Comparison of ENCODE assay signal across 24 cellular contexts in the genomic region with DNA sequence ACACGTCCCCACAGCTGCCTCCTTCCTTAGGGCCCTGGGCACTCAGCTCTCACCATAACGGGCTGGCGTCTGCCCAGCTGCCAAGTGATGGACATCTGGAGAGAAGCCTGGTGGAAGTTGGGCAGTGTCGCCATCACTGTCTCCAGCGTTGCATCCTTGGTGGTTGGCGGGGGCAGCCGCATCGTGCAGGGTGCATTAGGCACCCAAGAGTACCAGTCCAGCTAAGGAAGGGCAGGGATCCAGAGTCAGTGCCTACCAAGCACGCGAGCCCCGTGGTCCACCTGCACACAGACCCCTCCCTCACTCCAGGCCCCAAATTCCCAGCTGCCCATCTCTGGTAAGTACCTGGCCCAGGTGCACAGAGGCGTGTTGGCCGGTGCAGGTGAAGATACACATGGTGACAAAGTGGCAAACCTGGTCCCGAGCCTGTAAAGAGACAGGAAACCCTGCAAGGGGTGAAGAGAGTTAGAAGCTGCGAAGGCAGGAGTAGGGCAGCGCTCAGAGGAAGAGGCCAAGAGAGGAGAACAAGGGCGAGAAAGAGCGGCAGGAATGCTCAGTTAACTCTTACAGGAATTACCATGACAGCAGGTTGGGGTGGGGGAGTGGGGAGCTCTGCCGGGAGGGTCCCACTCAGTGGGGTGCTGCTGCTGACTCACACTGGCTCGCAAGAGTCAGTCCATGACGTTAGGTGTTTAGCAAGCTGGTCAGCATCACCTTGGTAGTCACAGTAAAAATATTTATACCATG. TPM values are rescaled to one million over a fixed set of nuclear protein-coding genes. Genes with fewer than 3 reads are reported as not detected.
DNase-seq lines count a peak whose midpoint lies in the region; ATAC-seq, FAIRE-seq and TF ChIP-seq lines count a peak whose summit lies in the region.
"Had no signal": no experiment of that assay in that cellular context is flagged by ENCODE, and none has a peak within 500 bp of the region (broad histone marks: within the 10 kb centered on the region; RNA-seq: fewer than 3 reads in every experiment).

No MANE protein-coding gene starts in this region.

- H3K9me3 Mint-ChIP-seq in GM23338 (no peaks in the 10 kb centered on the region; the same call in 2 of the 3 replicates), endodermal cell (no peaks in the 10 kb centered on the region)
- H3K9me3 Mint-ChIP-seq: activated naive CD8-positive, alpha-beta T cell treated with anti-CD3 and anti-CD28 coated beads, Interleukin-2, amount 10 ng/mL, durations not matched to agents 7 days and 5 days; CD8-positive, alpha-beta T cell; stimulated activated naive CD8-positive, alpha-beta T cell treated with anti-CD3 and anti-CD28 coated beads, Interleukin-15, amount 100 ng/mL, for 72 hours had no signal

- TF ChIP-seq POLR2A in NB4 (IDR thresholded peaks at IDR 0.05; ENCODE audit: extremely low read depth, insufficient read length) = no peak

- H3K4me1 ChIP-seq in GM23338 (ENCODE audit: insufficient read depth) (peaks cover 20% of the 10 kb centered on the region), endodermal cell (ENCODE audit: control insufficient read depth, insufficient read depth, low read length) (no peaks in the 10 kb centered on the region), osteoblast (ENCODE audit: insufficient read depth, low read length) (no peaks in the 10 kb centered on the region), small intestine (ENCODE audit: control insufficient read depth in 2 of 2, insufficient read depth in 1 of 2, low read depth in 1 of 2, low read length in 1 of 2) (no peaks in the 10 kb centered on the region)

- H3K4me3 Mint-ChIP-seq in GM23338 (peak overlapping the region; percentile 14; the same call in 1 of the 3 replicates), endodermal cell (no peak overlapping the region)
- H3K4me3 Mint-ChIP-seq: activated CD4-positive, alpha-beta T cell treated with anti-CD3 and anti-CD28 coated beads, Interleukin-2, amount 10 ng/mL, durations not matched to agents 24 days and 14 days; activated naive CD8-positive, alpha-beta T cell treated with anti-CD3 and anti-CD28 coated beads, Interleukin-2, amount 10 ng/mL, durations not matched to agents 7 days and 5 days; CD8-positive, alpha-beta T cell; naive thymus-derived CD4-positive, alpha-beta T cell; stimulated activated naive CD8-positive, alpha-beta T cell treated with anti-CD3 and anti-CD28 coated beads, Interleukin-15, amount 100 ng/mL, for 72 hours had no signal

- no peak overlapping the region for H3K9ac ChIP-seq in endodermal cell (ENCODE audit: extremely low read depth, low read length, poor library complexity, severe bottlenecking)

- H3K27me3 Mint-ChIP-seq in GM23338 (ENCODE audit: insufficient read depth, low read depth, poor library complexity) = peaks cover 21% of the 10 kb centered on the region
- peaks cover 32% of the 10 kb centered on the region for H3K27me3 Mint-ChIP-seq in endodermal cell (ENCODE audit: insufficient read depth)

- 75 to 77% methylated on average over 16 to 21 of the region's 21 CpGs for WGBS in endodermal cell (ENCODE audit: insufficient coverage in 1 of 2, insufficient read length in 1 of 2), 2 experiments
- WGBS in small intestine, 3 donors = 77 to 80% (median 79%) methylated on average over 21 of the region's 21 CpGs

- H3K36me3 ChIP-seq in GM23338 (ENCODE audit: insufficient read depth) (no peaks in the 10 kb centered on the region), endodermal cell (ENCODE audit: control insufficient read depth, insufficient read depth, low read length) (no peaks in the 10 kb centered on the region), osteoblast (ENCODE audit: insufficient read depth, low read length) (no peaks in the 10 kb centered on the region), small intestine (ENCODE audit: control insufficient read depth in 2 of 2, insufficient read depth in 2 of 2, low read length in 2 of 2) (no peaks in the 10 kb centered on the region)
- H3K36me3 ChIP-seq: tibial nerve had no signal

- FAIRE-seq in small intestine (lab: Jason Lieb, UNC) = no peak
- FAIRE-seq: kidney had no signal

- H3K4me2 ChIP-seq in GM23338 = peak overlapping the region; percentile 11; the same call in 1 of the 2 replicates
- no peak overlapping the region for H3K4me2 ChIP-seq in osteoblast (ENCODE audit: insufficient read depth, low read length)
- H3K4me2 ChIP-seq: hepatocyte had no signal

- DNase-seq in GM23338 (ENCODE audit: low spot score) (peak; percentile 78), NB4 (ENCODE audit: low read depth) (peak; percentile 18), endodermal cell (peak; percentile 89), osteoblast (ENCODE audit: insufficient read length, low spot score, missing footprints) (peak; percentile 71), small intestine (no peak), NOMO-1 treated with dmso at 0.1 percent for 144 hours (lab: John Stamatoyannopoulos, UW; ENCODE audit: unreplicated experiment) (no peak)
- no peak for DNase-seq in stimulated activated naive CD4-positive, alpha-beta T cell (lab: John Stamatoyannopoulos, UW)
- no peak for DNase-seq in stimulated activated CD4-positive, alpha-beta T cell treated with anti-CD3 and anti-CD28 coated beads, Interleukin-1b, Interleukin-23, amount 100 ng/mL, for 48 hours
- DNase-seq: activated CD4-positive, alpha-beta T cell treated with anti-CD3 and anti-CD28 coated beads, Interleukin-2, amount 10 ng/mL, durations not matched to agents 24 days and 14 days; activated naive CD8-positive, alpha-beta T cell treated with anti-CD3 and anti-CD28 coated beads, Interleukin-2, amount 10 ng/mL, durations not matched to agents 7 days and 5 days; CD8-positive, alpha-beta T cell; dermis blood vessel endothelial cell; HCEC 1CT; kidney; naive thymus-derived CD4-positive, alpha-beta T cell; NCI-H1417; NCI-H510A; Right ventricle myocardium superior; stimulated activated naive CD8-positive, alpha-beta T cell treated with anti-CD3 and anti-CD28 coated beads, Interleukin-15, amount 100 ng/mL, for 72 hours; SW 1271 had no signal

- H2AFZ ChIP-seq in GM23338 (peak overlapping the region; percentile 93), osteoblast (ENCODE audit: low read length) (no peak overlapping the region)
- H2AFZ ChIP-seq: hepatocyte had no signal

- H3F3A ChIP-seq in GM23338 (replicated peaks; ENCODE audit: low read depth) = peaks cover 3% of the 10 kb centered on the region; the same call in 1 of the 2 replicates

- H3K27ac ChIP-seq in GM23338 (ENCODE audit: low read depth) (no peak overlapping the region; the same call in 1 of the 2 replicates), endodermal cell (ENCODE audit: low read depth, low read length) (no peak overlapping the region), osteoblast (ENCODE audit: low read depth, low read length) (no peak overlapping the region), small intestine (ENCODE audit: low read depth in 1 of 2, low read length in 1 of 2) (no peak overlapping the region)
- H3K27ac ChIP-seq: hepatocyte, tibial nerve had no signal

- no peaks in the 10 kb centered on the region for H3K79me2 ChIP-seq in GM23338 (replicated peaks; ENCODE audit: insufficient read depth)
- no peaks in the 10 kb centered on the region for H3K79me2 ChIP-seq in osteoblast (ENCODE audit: insufficient read depth, low read length)
- H3K79me2 ChIP-seq: hepatocyte had no signal

- TF ChIP-seq CTCF in GM23338 (conservative IDR thresholded peaks at IDR 0.05; ENCODE audit: low read depth in 2 of 2) = no peak
- TF ChIP-seq CTCF in NB4 (IDR thresholded peaks at IDR 0.05; ENCODE audit: low read depth, low read length) = no peak
- no peak for TF ChIP-seq CTCF in endodermal cell (conservative IDR thresholded peaks at IDR 0.05)
- TF ChIP-seq CTCF in osteoblast (IDR thresholded peaks at IDR 0.05; ENCODE audit: extremely low read depth, low read depth, low read length) = no peak

- no peaks in the 10 kb centered on the region for H4K20me1 ChIP-seq in GM23338 (replicated peaks; ENCODE audit: insufficient read depth)
- no peaks in the 10 kb centered on the region for H4K20me1 ChIP-seq in osteoblast (ENCODE audit: insufficient read depth, low read length)

- H3K36me3 Mint-ChIP-seq in GM23338 (ENCODE audit: low read depth) (no peaks in the 10 kb centered on the region; the same call in 2 of the 3 replicates), endodermal cell (ENCODE audit: low read depth) (no peaks in the 10 kb centered on the region)
- H3K36me3 Mint-ChIP-seq: activated naive CD8-positive, alpha-beta T cell treated with anti-CD3 and anti-CD28 coated beads, Interleukin-2, amount 10 ng/mL, durations not matched to agents 7 days and 5 days; CD8-positive, alpha-beta T cell had no signal

- no peak overlapping the region for H3K4me3 ChIP-seq in GM23338
- H3K4me3 ChIP-seq in NB4 (ENCODE audit: low read depth, low read length) = no peak overlapping the region
- no peak overlapping the region for H3K4me3 ChIP-seq in endodermal cell (ENCODE audit: low read length)
- H3K4me3 ChIP-seq in osteoblast (ENCODE audit: insufficient read depth, low read length) = no peak overlapping the region
- no peak overlapping the region for H3K4me3 ChIP-seq in small intestine (ENCODE audit: low read depth in 1 of 2, low read length in 2 of 2)
- H3K4me3 ChIP-seq: hepatocyte, tibial nerve had no signal

- H3K9me2 ChIP-seq in GM23338 (ENCODE audit: insufficient read depth) = no peaks in the 10 kb centered on the region

- H3K4me1 Mint-ChIP-seq in GM23338 (peaks cover 37% of the 10 kb centered on the region), endodermal cell (peaks cover 4% of the 10 kb centered on the region)

- no peak overlapping the region for H3K27ac Mint-ChIP-seq in GM23338
- no peak overlapping the region for H3K27ac Mint-ChIP-seq in endodermal cell
- H3K27ac Mint-ChIP-seq: activated CD4-positive, alpha-beta T cell treated with anti-CD3 and anti-CD28 coated beads, Interleukin-2, amount 10 ng/mL, durations not matched to agents 24 days and 14 days; activated naive CD8-positive, alpha-beta T cell treated with anti-CD3 and anti-CD28 coated beads, Interleukin-2, amount 10 ng/mL, durations not matched to agents 7 days and 5 days; CD8-positive, alpha-beta T cell; naive thymus-derived CD4-positive, alpha-beta T cell; progenitor cell of endocrine pancreas; stimulated activated naive CD8-positive, alpha-beta T cell treated with anti-CD3 and anti-CD28 coated beads, Interleukin-15, amount 100 ng/mL, for 72 hours had no signal

- peaks cover 15% of the 10 kb centered on the region for H3K27me3 ChIP-seq in GM23338 (ENCODE audit: insufficient read depth)
- peaks cover 20% of the 10 kb centered on the region for H3K27me3 ChIP-seq in endodermal cell (ENCODE audit: control insufficient read depth, insufficient read depth, low read length, poor library complexity, severe bottlenecking)
- H3K27me3 ChIP-seq in osteoblast (ENCODE audit: insufficient read depth, low read length) = peaks cover 26% of the 10 kb centered on the region
- peaks cover 0 to 4% of the 10 kb centered on the region in 2 donors for H3K27me3 ChIP-seq in small intestine (ENCODE audit: control insufficient read depth in 2 of 2, insufficient read depth in 2 of 2, low read length in 2 of 2)

- H3K9me3 ChIP-seq in endodermal cell (ENCODE audit: control insufficient read depth, low read length) (no peaks in the 10 kb centered on the region), osteoblast (ENCODE audit: low read depth, low read length) (no peaks in the 10 kb centered on the region), small intestine (ENCODE audit: control insufficient read depth, low read depth) (no peaks in the 10 kb centered on the region)

- ATAC-seq in GM23338 = peak; percentile 81
- ATAC-seq: CD8-positive, alpha-beta T cell; naive thymus-derived CD4-positive, alpha-beta T cell; stimulated activated naive CD8-positive, alpha-beta T cell treated with anti-CD3 and anti-CD28 coated beads, Interleukin-15, amount 100 ng/mL, for 72 hours had no signal

RNA-seq across cellular contexts. Expression of a gene that starts 9.5 kb away (rescaled TPM):
- total RNA-seq in GM23338 (2014; rRNA removed; shearing (Covaris generic)) = 1.1 and 1.4 TPM in 2 replicates
- polyA plus RNA-seq in GM23338 (2016; fragmentation: Nextera tagmentation; extraction: Ambion mirVana) = 0.28 and 1.2 TPM in 2 replicates
- not detected for total RNA-seq in endodermal cell
- 0.18 TPM for polyA plus RNA-seq in endodermal cell (2013, experiment 1 of 2)
- polyA plus RNA-seq in endodermal cell (2013, experiment 2 of 2) = not detected
- not detected in 2 replicates for total RNA-seq in osteoblast
- under 1 TPM in 2 of 3 donors, not detected in 1; 0.15 to 0.27 TPM for polyA plus RNA-seq in small intestine
- total RNA-seq: activated CD4-positive, alpha-beta T cell treated with anti-CD3 and anti-CD28 coated beads, Interleukin-2, amount 10 ng/mL, durations not matched to agents 24 days and 14 days; activated naive CD8-positive, alpha-beta T cell treated with anti-CD3 and anti-CD28 coated beads, Interleukin-2, amount 10 ng/mL, durations not matched to agents 7 days and 5 days; CD8-positive, alpha-beta T cell; dermis blood vessel endothelial cell; kidney; Right ventricle myocardium superior; tibial nerve had no signal
- polyA plus RNA-seq: naive thymus-derived CD4-positive, alpha-beta T cell had no signal

RNA-seq across cellular contexts. Expression of a gene that starts 47.7 kb away (rescaled TPM):
- 1.7 and 4.3 TPM in 2 replicates for total RNA-seq in GM23338 (2014; rRNA removed; shearing (Covaris generic))
- 1.3 and 3.1 TPM in 2 replicates for polyA plus RNA-seq in GM23338 (2016; fragmentation: Nextera tagmentation; extraction: Ambion mirVana)
- under 1 TPM; 0.51 to 0.79 TPM for total RNA-seq in endodermal cell
- polyA plus RNA-seq in endodermal cell (2013, experiment 1 of 2) = 2.5 TPM
- polyA plus RNA-seq in endodermal cell (2013, experiment 2 of 2) = 3.0 TPM
- total RNA-seq in osteoblast = not detected in 2 replicates
- 1 to 10 TPM in 1 of 3 donors, not detected in 2; 1.5 TPM for polyA plus RNA-seq in small intestine
- total RNA-seq: activated CD4-positive, alpha-beta T cell treated with anti-CD3 and anti-CD28 coated beads, Interleukin-2, amount 10 ng/mL, durations not matched to agents 24 days and 14 days; activated naive CD8-positive, alpha-beta T cell treated with anti-CD3 and anti-CD28 coated beads, Interleukin-2, amount 10 ng/mL, durations not matched to agents 7 days and 5 days; CD8-positive, alpha-beta T cell; naive thymus-derived CD4-positive, alpha-beta T cell; OCI-LY7 had no signal
- polyA plus RNA-seq: naive thymus-derived CD4-positive, alpha-beta T cell had no signal

Comparison
In these comparisons a context has a peak if more than half of its experiments do, and no peak if none do; other contexts are left out.
1. DNase-seq: peak in GM23338 (single experiment), NB4 (single experiment), endodermal cell (single experiment) and osteoblast (single experiment); none in small intestine (single experiment), NOMO-1 treated with dmso at 0.1 percent for 144 hours (single experiment), stimulated activated naive CD4-positive, alpha-beta T cell (0 of 6) and stimulated activated CD4-positive, alpha-beta T cell treated with anti-CD3 and anti-CD28 coated beads, Interleukin-1b, Interleukin-23, amount 100 ng/mL, for 48 hours (single experiment).